In the genomic region with DNA sequence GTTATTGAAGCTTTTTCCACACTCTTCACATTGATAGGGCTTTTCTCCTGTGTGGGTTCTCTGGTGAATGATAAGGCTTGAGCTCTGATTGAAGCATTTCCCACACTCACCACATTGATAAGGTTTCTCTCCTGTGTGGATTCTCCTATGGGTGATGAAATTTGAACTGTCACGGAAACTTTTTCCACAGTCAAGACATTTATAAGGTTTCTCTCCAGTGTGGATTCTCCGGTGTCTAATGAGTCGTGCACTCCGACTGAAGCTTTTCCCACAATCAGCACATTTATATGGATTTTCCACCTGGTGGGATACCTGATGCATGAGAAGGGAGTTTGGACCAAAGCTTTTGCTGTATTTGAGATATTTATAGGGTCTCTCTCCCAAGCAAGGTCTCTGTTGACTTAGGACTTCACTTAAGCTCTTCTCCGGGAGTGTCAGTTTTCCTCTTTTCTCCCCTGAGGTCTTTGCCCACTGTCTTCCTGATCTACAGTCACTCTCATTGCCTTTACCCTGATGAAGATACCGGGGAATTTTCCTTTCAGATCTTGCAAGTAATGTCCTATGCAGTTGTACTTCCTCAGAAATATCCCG, we compare ENCODE assay signal across 1 cellular context.
A peak's percentile ranks its signal among the peaks of the same experiment; 100 is the strongest.
TF ChIP-seq lines count a peak whose summit lies in the region.

No MANE protein-coding gene starts in this region.

TF ChIP-seq in K562, 482 proteins besides CTCF, POLR2A, EP300 and RAD21 (continued from another document):
- TF ChIP-seq RBM25 (IDR thresholded peaks at IDR 0.05; ENCODE audit: low read depth, low read length, severe bottlenecking), result peak; percentile 70
- TF ChIP-seq CBFB (CRISPR knock-in tag; IDR thresholded peaks at IDR 0.05), result no peak
- no peak for TF ChIP-seq NBN (IDR thresholded peaks at IDR 0.05; ENCODE audit: low read depth)
- TF ChIP-seq RNF2 (IDR thresholded peaks at IDR 0.05), result no peak
- TF ChIP-seq DMBX1 (CRISPR knock-in tag; IDR thresholded peaks at IDR 0.05; ENCODE audit: borderline replicate concordance), result no peak
- TF ChIP-seq RFX5 (IDR thresholded peaks at IDR 0.05; ENCODE audit: low read depth, low read length), result no peak
- TF ChIP-seq, protein P1, sequence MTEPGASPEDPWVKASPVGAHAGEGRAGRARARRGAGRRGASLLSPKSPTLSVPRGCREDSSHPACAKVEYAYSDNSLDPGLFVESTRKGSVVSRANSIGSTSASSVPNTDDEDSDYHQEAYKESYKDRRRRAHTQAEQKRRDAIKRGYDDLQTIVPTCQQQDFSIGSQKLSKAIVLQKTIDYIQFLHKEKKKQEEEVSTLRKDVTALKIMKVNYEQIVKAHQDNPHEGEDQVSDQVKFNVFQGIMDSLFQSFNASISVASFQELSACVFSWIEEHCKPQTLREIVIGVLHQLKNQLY (CRISPR knock-in tag; conservative IDR thresholded peaks at IDR 0.05), result no peak
- TF ChIP-seq, protein P2, sequence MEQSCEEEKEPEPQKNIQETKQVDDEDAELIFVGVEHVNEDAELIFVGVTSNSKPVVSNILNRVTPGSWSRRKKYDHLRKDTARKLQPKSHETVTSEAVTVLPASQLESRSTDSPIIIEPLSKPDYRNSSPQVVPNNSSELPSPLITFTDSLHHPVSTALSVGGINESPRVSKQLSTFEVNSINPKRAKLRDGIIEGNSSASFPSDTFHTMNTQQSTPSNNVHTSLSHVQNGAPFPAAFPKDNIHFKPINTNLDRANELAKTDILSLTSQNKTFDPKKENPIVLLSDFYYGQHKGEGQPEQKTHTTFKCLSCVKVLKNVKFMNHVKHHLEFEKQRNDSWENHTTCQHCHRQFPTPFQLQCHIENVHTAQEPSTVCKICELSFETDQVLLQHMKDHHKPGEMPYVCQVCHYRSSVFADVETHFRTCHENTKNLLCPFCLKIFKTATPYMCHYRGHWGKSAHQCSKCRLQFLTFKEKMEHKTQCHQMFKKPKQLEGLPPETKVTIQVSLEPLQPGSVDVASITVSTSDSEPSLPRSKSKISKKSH (CRISPR knock-in tag; IDR thresholded peaks at IDR 0.05), result peak; percentile 83
- no peak for TF ChIP-seq CBX8 (IDR thresholded peaks at IDR 0.05; ENCODE audit: borderline replicate concordance, extremely low read depth, low read depth, low read length, poor library complexity, severe bottlenecking)
- no peak for TF ChIP-seq PTTG1 (tag; IDR thresholded peaks at IDR 0.05; ENCODE audit: low read depth)
- TF ChIP-seq, protein P3, sequence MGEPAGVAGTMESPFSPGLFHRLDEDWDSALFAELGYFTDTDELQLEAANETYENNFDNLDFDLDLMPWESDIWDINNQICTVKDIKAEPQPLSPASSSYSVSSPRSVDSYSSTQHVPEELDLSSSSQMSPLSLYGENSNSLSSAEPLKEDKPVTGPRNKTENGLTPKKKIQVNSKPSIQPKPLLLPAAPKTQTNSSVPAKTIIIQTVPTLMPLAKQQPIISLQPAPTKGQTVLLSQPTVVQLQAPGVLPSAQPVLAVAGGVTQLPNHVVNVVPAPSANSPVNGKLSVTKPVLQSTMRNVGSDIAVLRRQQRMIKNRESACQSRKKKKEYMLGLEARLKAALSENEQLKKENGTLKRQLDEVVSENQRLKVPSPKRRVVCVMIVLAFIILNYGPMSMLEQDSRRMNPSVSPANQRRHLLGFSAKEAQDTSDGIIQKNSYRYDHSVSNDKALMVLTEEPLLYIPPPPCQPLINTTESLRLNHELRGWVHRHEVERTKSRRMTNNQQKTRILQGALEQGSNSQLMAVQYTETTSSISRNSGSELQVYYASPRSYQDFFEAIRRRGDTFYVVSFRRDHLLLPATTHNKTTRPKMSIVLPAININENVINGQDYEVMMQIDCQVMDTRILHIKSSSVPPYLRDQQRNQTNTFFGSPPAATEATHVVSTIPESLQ (CRISPR knock-in tag; IDR thresholded peaks at IDR 0.05), result no peak
- TF ChIP-seq MTA2 (IDR thresholded peaks at IDR 0.05; ENCODE audit: low read depth), result no peak
- TF ChIP-seq ZNF311 (CRISPR knock-in tag; IDR thresholded peaks at IDR 0.05), result no peak
- TF ChIP-seq NFATC3 (IDR thresholded peaks at IDR 0.05), result no peak
- TF ChIP-seq C11orf30 (IDR thresholded peaks at IDR 0.05; ENCODE audit: low read depth), result peak; percentile 37; the same call in 1 of the 2 replicates
- no peak for TF ChIP-seq DIDO1 (tag; IDR thresholded peaks at IDR 0.05; ENCODE audit: low read depth)
- TF ChIP-seq NR3C1 (CRISPR knock-in tag; IDR thresholded peaks at IDR 0.05), result no peak
- TF ChIP-seq POU5F1 (IDR thresholded peaks at IDR 0.05; ENCODE audit: borderline replicate concordance, low read depth, low read length, partially characterized antibody), result no peak
